17 cellular contexts compared by ENCODE assay signal in the genomic region with DNA sequence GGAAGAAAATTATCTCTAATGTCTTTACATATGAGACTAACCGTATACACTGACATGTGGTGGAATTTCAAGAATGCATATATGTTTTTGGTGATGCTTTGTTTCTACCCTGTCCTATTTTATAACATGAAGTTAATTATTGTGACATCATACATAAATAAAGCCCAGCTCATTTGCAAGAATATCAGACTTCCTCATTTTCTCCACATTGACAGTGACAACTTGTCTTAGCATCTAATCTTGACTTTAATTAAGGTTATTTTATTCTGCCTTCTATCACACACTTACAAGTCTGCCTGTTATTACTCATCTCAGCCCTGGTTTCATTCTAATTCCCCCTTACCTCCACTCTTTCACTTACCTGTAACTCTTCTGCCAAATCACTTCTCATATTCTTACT.
"Had no signal": no experiment of that assay in that cellular context is flagged by ENCODE, and none has a peak within 500 bp of the region (broad histone marks: within the 10 kb centered on the region; RNA-seq: fewer than 3 reads in every experiment).

No MANE protein-coding gene starts in this region.

- H3K27ac Mint-ChIP-seq: endodermal cell, immature natural killer cell, nephron, progenitor cell of endocrine pancreas, type B pancreatic cell had no signal

- ATAC-seq: foreskin keratinocyte, left lung, lower lobe of right lung, pancreas, right cardiac atrium had no signal

- DNase-seq: effector CD4-positive, alpha-beta T cell; endodermal cell; erythroblast; foreskin keratinocyte; immature natural killer cell; left lung; lower lobe of right lung; mesenchymal stem cell; midbrain; occipital lobe; pancreas; right cardiac atrium; stimulated activated CD4-positive, alpha-beta T cell treated with anti-CD3 and anti-CD28 coated beads, Interleukin-2, amount 100 ng/mL, for 48 hours; stimulated activated naive CD4-positive, alpha-beta T cell treated with Interleukin-2 at 50 U/mL for 16 hours had no signal

- H3K36me3 Mint-ChIP-seq: immature natural killer cell, type B pancreatic cell had no signal

- H3K4me1 Mint-ChIP-seq: endodermal cell, immature natural killer cell, nephron had no signal

- H3K27me3 Mint-ChIP-seq: progenitor cell of endocrine pancreas, type B pancreatic cell had no signal

- H3K9me3 Mint-ChIP-seq: type B pancreatic cell had no signal

- H3K4me3 Mint-ChIP-seq: endodermal cell, immature natural killer cell, nephron, type B pancreatic cell had no signal
